In the genomic region with DNA sequence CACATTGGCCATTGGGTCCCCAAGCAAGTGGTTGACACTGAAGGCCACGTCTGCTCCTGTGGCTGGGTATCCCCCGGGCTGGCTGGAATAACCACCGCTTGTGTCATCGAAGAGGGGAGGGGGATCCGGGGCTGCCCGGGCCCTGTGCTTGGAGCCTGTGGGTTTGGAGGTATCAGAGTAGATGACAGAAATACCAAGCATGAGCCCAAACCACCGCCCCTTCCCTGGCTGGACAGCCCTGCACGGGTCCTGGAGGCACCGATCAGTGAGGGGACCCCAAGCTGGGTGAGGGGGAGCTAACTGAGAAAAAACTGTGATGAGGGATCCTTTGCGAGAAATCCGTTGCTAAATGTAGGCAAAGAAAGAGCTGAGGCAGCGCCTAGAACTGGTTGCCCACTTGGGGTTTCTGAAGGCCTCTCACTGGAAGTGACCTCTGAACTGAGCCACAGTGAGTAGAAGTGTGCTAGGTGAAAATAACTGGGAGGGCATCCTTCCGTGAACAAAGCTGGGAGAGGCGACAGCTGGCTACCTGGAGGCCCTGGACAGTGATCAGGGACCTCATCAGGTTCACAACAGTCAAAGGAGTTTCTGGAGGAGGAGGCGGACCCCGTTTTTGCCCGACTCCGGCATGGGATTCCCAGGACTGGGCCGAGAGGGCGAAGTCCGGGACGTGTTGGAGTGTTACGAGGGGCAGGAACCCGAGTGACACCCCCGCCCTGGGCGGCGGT, we compare ENCODE assay signal across 1 cellular context.
TF ChIP-seq lines count a peak whose summit lies in the region.

No MANE protein-coding gene starts in this region.

TF ChIP-seq in HCT116, 20 proteins besides CTCF, POLR2A, EP300 and RAD21:
- TF ChIP-seq ELF1 (IDR thresholded peaks at IDR 0.05; ENCODE audit: borderline replicate concordance, low read depth) (no peak), SP1 (IDR thresholded peaks at IDR 0.05; ENCODE audit: low read depth) (no peak), ZFX (IDR thresholded peaks at IDR 0.05) (no peak), JUND (IDR thresholded peaks at IDR 0.05) (no peak), ATF3 (IDR thresholded peaks at IDR 0.05) (no peak), SRF (IDR thresholded peaks at IDR 0.05; ENCODE audit: low read depth) (no peak), EGR1 (IDR thresholded peaks at IDR 0.05; ENCODE audit: low read depth) (no peak), FOSL1 (IDR thresholded peaks at IDR 0.05; ENCODE audit: low read depth) (no peak)
